ENCODE assay signal across 8 cellular contexts in the genomic region with DNA sequence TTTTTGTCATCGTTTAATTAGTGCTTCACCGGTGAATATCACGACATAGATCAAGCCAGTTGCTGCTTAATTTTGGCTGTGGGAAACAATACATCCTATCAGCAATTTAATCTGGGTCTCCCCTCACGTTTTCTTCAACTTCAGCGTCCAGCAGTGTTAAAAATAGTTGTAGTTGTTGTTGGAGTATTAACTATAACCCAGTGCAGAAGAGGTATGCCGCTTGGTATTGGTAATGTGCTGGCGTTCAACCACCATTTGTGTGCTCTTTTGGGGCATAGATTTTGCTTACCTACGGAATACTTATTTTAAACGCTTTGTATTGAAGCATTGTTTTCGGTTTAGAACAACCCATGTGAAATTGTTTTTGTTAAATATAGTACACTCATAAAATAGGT. TPM values are rescaled to one million over a fixed set of nuclear protein-coding genes. Genes with fewer than 3 reads are reported as not detected.
A peak's percentile ranks its signal among the peaks of the same experiment; 100 is the strongest.
DNase-seq lines count a peak whose midpoint lies in the region; ATAC-seq, FAIRE-seq and TF ChIP-seq lines count a peak whose summit lies in the region.

No MANE protein-coding gene starts in this region.

- FAIRE-seq in GM12892 (lab: Jason Lieb, UNC) = no peak

- no peaks in the 10 kb centered on the region for H3K36me3 Mint-ChIP-seq in natural killer cell

- peak overlapping the region; percentile 74 to 85 for H3K4me3 ChIP-seq in duodenal mucosa (ENCODE audit: low read depth in 1 of 2, low read length in 2 of 2)

- peak overlapping the region; percentile 96 for H3K4me3 Mint-ChIP-seq in natural killer cell

- peak overlapping the region; percentile 94 to 96 for H3K27ac Mint-ChIP-seq in natural killer cell

- no peak for ATAC-seq in natural killer cell

- H3K9me3 ChIP-seq in duodenal mucosa (ENCODE audit: control insufficient read depth in 1 of 2, low read length in 2 of 2) = no peaks in the 10 kb centered on the region

- intact Hi-C loops in natural killer cell (cut with micrococcal nuclease) = no loop called here

- no peak overlapping the region for H3K27ac ChIP-seq in duodenal mucosa (ENCODE audit: low read depth, low read length)

- no peaks in the 10 kb centered on the region for H3K27me3 ChIP-seq in duodenal mucosa (ENCODE audit: control insufficient read depth in 1 of 2, insufficient read depth in 2 of 2, low read length in 2 of 2)

- TF ChIP-seq CTCF in natural killer cell (IDR thresholded peaks at IDR 0.05) = no peak

- no peaks in the 10 kb centered on the region for H3K9me3 Mint-ChIP-seq in natural killer cell

- peaks cover 0 to 6% of the 10 kb centered on the region in 2 donors for H3K27me3 Mint-ChIP-seq in natural killer cell (ENCODE audit: low read depth in 2 of 2)

- DNase-seq in EL (peak; percentile 28), NCI-H526 (lab: John Stamatoyannopoulos, UW) (peak; percentile 15 to 35), natural killer cell (no peak), iPS-NIHi11 (ENCODE audit: low spot score) (no peak), MV-4-11 (lab: John Stamatoyannopoulos, UW) (no peak), GM12892 (ENCODE audit: insufficient read length) (no peak)
- DNase-seq in activated CD4-positive, alpha-beta T cell treated with anti-CD3 and anti-CD28 coated beads for 48 hours = no peak

- H3K36me3 ChIP-seq in duodenal mucosa (ENCODE audit: control insufficient read depth in 1 of 2, insufficient read depth in 2 of 2, low read length in 2 of 2) = no peaks in the 10 kb centered on the region

- H3K4me1 ChIP-seq in duodenal mucosa (ENCODE audit: control insufficient read depth in 1 of 2, insufficient read depth in 2 of 2, low read length in 2 of 2) = peaks cover 8 to 37% of the 10 kb centered on the region in 2 donors

- no peak for TF ChIP-seq POLR2A in GM12892 (IDR thresholded peaks at IDR 0.05; ENCODE audit: low read depth, low read length)

- H3K9ac ChIP-seq in duodenal mucosa (ENCODE audit: low read depth in 1 of 2, low read length in 2 of 2) = peak overlapping the region; percentile 55

- H3K4me1 Mint-ChIP-seq in natural killer cell = peaks cover 54 to 57% of the 10 kb centered on the region in 2 donors

RNA-seq across cellular contexts. Expression of a gene that starts 0.8 kb away (rescaled TPM):
- total RNA-seq in natural killer cell = 10 to 100 TPM; 14.7 to 16.7 (median 16.2) TPM
- polyA plus RNA-seq in GM12892 (2012; ENCODE audit: missing spikeins) = 1.0 TPM

Comparison
In these comparisons a context has a peak if more than half of its experiments do, and no peak if none do; other contexts are left out.
1. DNase-seq: peak in EL (single experiment) and NCI-H526 (2 of 2); none in natural killer cell (single experiment), iPS-NIHi11 (single experiment), MV-4-11 (single experiment), activated CD4-positive, alpha-beta T cell treated with anti-CD3 and anti-CD28 coated beads for 48 hours (single experiment) and GM12892 (single experiment).